In genomic region chr14:61258985-61259384, GRCh38 we compare ENCODE assay signal across 19 cellular contexts. TPM values are rescaled to one million over a fixed set of nuclear protein-coding genes. Genes with fewer than 3 reads are reported as not detected.
DNase-seq lines count a peak whose midpoint lies in the region; ATAC-seq and TF ChIP-seq lines count a peak whose summit lies in the region.
"Had no signal": no experiment of that assay in that cellular context is flagged by ENCODE, and none has a peak within 500 bp of the region (broad histone marks: within the 10 kb centered on the region; RNA-seq: fewer than 3 reads in every experiment).

No MANE protein-coding gene starts in this region.

- H3K27me3 ChIP-seq in OCI-LY3 (ENCODE audit: low read depth, low read length), result 0 out of 2 replicates have a peak, but pooled peaks cover 5% of the 10 kb centered on the region
- H3K27me3 ChIP-seq in skeletal muscle tissue (ENCODE audit: control insufficient read depth in 3 of 3, insufficient read depth in 3 of 3, low read length in 3 of 3), result no peaks in the 10 kb centered on the region

- no peak overlapping the region for H3K9ac ChIP-seq in OCI-LY3 (ENCODE audit: low read length)
- H3K9ac ChIP-seq in skeletal muscle tissue (ENCODE audit: low read depth in 1 of 3, low read length in 3 of 3), result no peak overlapping the region

- ATAC-seq in GM19351 (IDR thresholded peaks at IDR 0.05; ENCODE audit: unreplicated experiment), result no peak
- ATAC-seq: activated CD8-positive, alpha-beta T cell treated with anti-CD3 and anti-CD28 coated beads, Interleukin-2, amount 10 ng/mL, durations not matched to agents 7 days and 5 days; activated T-helper 17 cell treated with anti-CD3 and anti-CD28 coated beads, Interleukin-2, amount 50 U/mL, for 72 hours; left ventricle myocardium superior; naive thymus-derived CD4-positive, alpha-beta T cell had no signal

- 0 out of 2 replicates have a peak overlapping the region, but pooled peaks have one; percentile 18 for H2AFZ ChIP-seq in OCI-LY3 (ENCODE audit: low read depth, low read length)

- DNase-seq in NCI-H2227 treated with DMSO at 0.1 percent for 48 hours (lab: John Stamatoyannopoulos, UW) (peak; percentile 11), NCI-H2227 (lab: John Stamatoyannopoulos, UW; ENCODE audit: unreplicated experiment) (no peak), fibroblast of pulmonary artery (ENCODE audit: low read depth) (peak; percentile 30), medulla oblongata (ENCODE audit: extremely low spot score) (no peak), ureter (ENCODE audit: low spot score) (no peak)
- DNase-seq: ACHN; activated CD8-positive, alpha-beta T cell treated with anti-CD3 and anti-CD28 coated beads, Interleukin-2, amount 10 ng/mL, durations not matched to agents 7 days and 5 days; amniotic stem cell; hippocampal formation; left ventricle myocardium superior; MV-4-11; naive thymus-derived CD4-positive, alpha-beta T cell; stimulated activated CD4-positive, alpha-beta T cell treated with anti-CD3 and anti-CD28 coated beads, Interleukin-1b, Interleukin-23, amount 100 ng/mL, for 48 hours had no signal

- H3K4me1 ChIP-seq in OCI-LY3 (ENCODE audit: low read length) (no peaks in the 10 kb centered on the region), skeletal muscle tissue (ENCODE audit: control insufficient read depth in 3 of 3, insufficient read depth in 3 of 3, low read length in 3 of 3) (peaks cover 8 to 19% (median 13%) of the 10 kb centered on the region in 3 donors)

- no peak overlapping the region for H3K4me3 ChIP-seq in OCI-LY3 (ENCODE audit: low read length)
- no peak overlapping the region for H3K4me3 ChIP-seq in fibroblast of pulmonary artery (replicated peaks; ENCODE audit: low read depth, low read length)
- no peak overlapping the region for H3K4me3 ChIP-seq in skeletal muscle tissue (ENCODE audit: low read length in 3 of 3)
- H3K4me3 ChIP-seq: thoracic aorta had no signal

- no peak for TF ChIP-seq CTCF in OCI-LY3 (IDR thresholded peaks at IDR 0.05; ENCODE audit: low read depth, low read length)
- no peak for TF ChIP-seq CTCF in fibroblast of pulmonary artery (IDR thresholded peaks at IDR 0.05; ENCODE audit: low read length, missing control alignments)

- H3K27ac ChIP-seq in OCI-LY3 (ENCODE audit: low read length) (no peak overlapping the region), skeletal muscle tissue (ENCODE audit: low read depth, low read length) (peak overlapping the region; percentile 84)
- H3K27ac ChIP-seq: thoracic aorta had no signal

- H4K20me1 ChIP-seq in OCI-LY3 (ENCODE audit: insufficient read depth, low read length), result no peaks in the 10 kb centered on the region

- no peak overlapping the region for H3K4me2 ChIP-seq in OCI-LY3 (ENCODE audit: low read length)

- H3K9me3 ChIP-seq in OCI-LY3 (ENCODE audit: insufficient read depth, low read length), result no peaks in the 10 kb centered on the region
- no peaks in the 10 kb centered on the region for H3K9me3 ChIP-seq in skeletal muscle tissue (ENCODE audit: control insufficient read depth in 3 of 3, low read length in 3 of 3)
- H3K9me3 ChIP-seq: thoracic aorta had no signal

- H3K36me3 ChIP-seq in OCI-LY3 (replicated peaks; ENCODE audit: low read depth, low read length) (no peaks in the 10 kb centered on the region), skeletal muscle tissue (ENCODE audit: control insufficient read depth in 3 of 3, insufficient read depth in 3 of 3, low read length in 3 of 3) (no peaks in the 10 kb centered on the region)
- H3K36me3 ChIP-seq: thoracic aorta had no signal

- no peaks in the 10 kb centered on the region for H3K79me2 ChIP-seq in OCI-LY3 (ENCODE audit: low read length)

RNA-seq across cellular contexts. Expression of gene TMEM30B, which starts 22.2 kb away (rescaled TPM):
- total RNA-seq in skeletal muscle tissue (1.6 TPM), ureter (34.0 TPM)
- total RNA-seq: SK-MEL-5 had no signal

Comparison
In these comparisons a context has a peak if more than half of its experiments do, and no peak if none do; other contexts are left out.
1. DNase-seq: peak in NCI-H2227 treated with DMSO at 0.1 percent for 48 hours (single experiment) and fibroblast of pulmonary artery (single experiment); none in NCI-H2227 (single experiment), medulla oblongata (single experiment) and ureter (single experiment).
2. RNA of gene TMEM30B, which starts 22.2 kb away (total RNA-seq): 34.0 TPM in ureter (single experiment); 1.6 TPM in skeletal muscle tissue (single experiment); every median in the first group is over 10 times any median in the second.